In the genomic region with DNA sequence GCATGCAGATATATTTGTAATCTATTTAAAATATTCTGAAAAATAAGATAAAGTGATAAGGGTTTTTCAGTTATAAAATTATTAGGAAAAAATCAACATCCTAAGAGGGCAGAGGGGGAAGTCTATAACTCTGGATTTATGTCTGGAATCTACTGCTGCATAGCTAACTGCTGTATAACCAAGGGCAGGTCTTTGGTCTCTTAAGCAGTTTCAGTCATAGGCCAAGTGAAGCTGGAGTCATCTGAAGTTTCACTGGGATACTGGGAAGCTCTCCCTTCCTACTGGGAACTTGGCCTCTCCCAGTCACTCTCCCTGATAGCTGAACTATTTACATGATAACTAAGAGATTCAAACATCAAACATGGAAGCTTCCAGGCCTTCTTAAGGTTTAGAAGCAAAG, we compare ENCODE assay signal across 3 cellular contexts.
TF ChIP-seq lines count a peak whose summit lies in the region.

No MANE protein-coding gene starts in this region.

TF ChIP-seq in IMR-90, 13 proteins besides CTCF, POLR2A, EP300 and RAD21:
- no peak for TF ChIP-seq MXI1 (IDR thresholded peaks at IDR 0.05; ENCODE audit: borderline replicate concordance, low read depth, low read length)

TF ChIP-seq in SK-N-SH treated with all-trans-retinoic acid at 6 μM for 48 hours, 23 proteins besides CTCF, POLR2A, EP300 and RAD21:
- TF ChIP-seq, protein P1, sequence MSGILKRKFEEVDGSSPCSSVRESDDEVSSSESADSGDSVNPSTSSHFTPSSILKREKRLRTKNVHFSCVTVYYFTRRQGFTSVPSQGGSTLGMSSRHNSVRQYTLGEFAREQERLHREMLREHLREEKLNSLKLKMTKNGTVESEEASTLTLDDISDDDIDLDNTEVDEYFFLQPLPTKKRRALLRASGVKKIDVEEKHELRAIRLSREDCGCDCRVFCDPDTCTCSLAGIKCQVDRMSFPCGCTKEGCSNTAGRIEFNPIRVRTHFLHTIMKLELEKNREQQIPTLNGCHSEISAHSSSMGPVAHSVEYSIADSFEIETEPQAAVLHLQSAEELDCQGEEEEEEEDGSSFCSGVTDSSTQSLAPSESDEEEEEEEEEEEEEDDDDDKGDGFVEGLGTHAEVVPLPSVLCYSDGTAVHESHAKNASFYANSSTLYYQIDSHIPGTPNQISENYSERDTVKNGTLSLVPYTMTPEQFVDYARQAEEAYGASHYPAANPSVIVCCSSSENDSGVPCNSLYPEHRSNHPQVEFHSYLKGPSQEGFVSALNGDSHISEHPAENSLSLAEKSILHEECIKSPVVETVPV (CRISPR knock-in tag; IDR thresholded peaks at IDR 0.05) = no peak
- TF ChIP-seq ARNTL (CRISPR knock-in tag; IDR thresholded peaks at IDR 0.05; ENCODE audit: borderline replicate concordance, low read depth) = no peak
- TF ChIP-seq TCF4 (CRISPR knock-in tag; IDR thresholded peaks at IDR 0.05; ENCODE audit: borderline replicate concordance) = no peak
- no peak for TF ChIP-seq ZNF8 (CRISPR knock-in tag; IDR thresholded peaks at IDR 0.05)
- no peak for TF ChIP-seq TOX (CRISPR knock-in tag; IDR thresholded peaks at IDR 0.05; ENCODE audit: borderline replicate concordance)
- TF ChIP-seq ZNF565 (CRISPR knock-in tag; conservative IDR thresholded peaks at IDR 0.05; ENCODE audit: low read depth) = no peak
- no peak for TF ChIP-seq CSDC2 (CRISPR knock-in tag; IDR thresholded peaks at IDR 0.05)
- no peak for TF ChIP-seq SNAI2 (CRISPR knock-in tag; IDR thresholded peaks at IDR 0.05)
- TF ChIP-seq GLIS3 (CRISPR knock-in tag; IDR thresholded peaks at IDR 0.05) = no peak
- TF ChIP-seq RARB (CRISPR knock-in tag; IDR thresholded peaks at IDR 0.05) = no peak

TF ChIP-seq in endothelial cell of umbilical vein, 7 proteins besides CTCF, POLR2A, EP300 and RAD21:
- TF ChIP-seq FOS (IDR thresholded peaks at IDR 0.05; ENCODE audit: borderline replicate concordance, insufficient read depth, low read length) (no peak), POLR2AphosphoS5 (IDR thresholded peaks at IDR 0.05; ENCODE audit: insufficient read depth, low read depth, low read length) (no peak), EZH2 (IDR thresholded peaks at IDR 0.05; ENCODE audit: borderline replicate concordance, low read depth, low read length, severe bottlenecking) (no peak), GATA2 (IDR thresholded peaks at IDR 0.05; ENCODE audit: insufficient read depth, insufficient read length, low read depth, low read length) (no peak), MYC (IDR thresholded peaks at IDR 0.05; ENCODE audit: low read depth, low read length) (no peak), JUN (IDR thresholded peaks at IDR 0.05; ENCODE audit: borderline replicate concordance, insufficient read depth, insufficient read length, low read depth) (no peak)
- TF ChIP-seq, protein P2, sequence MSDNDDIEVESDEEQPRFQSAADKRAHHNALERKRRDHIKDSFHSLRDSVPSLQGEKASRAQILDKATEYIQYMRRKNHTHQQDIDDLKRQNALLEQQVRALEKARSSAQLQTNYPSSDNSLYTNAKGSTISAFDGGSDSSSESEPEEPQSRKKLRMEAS (IDR thresholded peaks at IDR 0.05; ENCODE audit: insufficient read depth, insufficient read length) = no peak
